Comparison of ENCODE assay signal across 9 cellular contexts in genomic region chr7:91852263-91852741, GRCh38. TPM values are rescaled to one million over a fixed set of nuclear protein-coding genes. Genes with fewer than 3 reads are reported as not detected.
A peak's percentile ranks its signal among the peaks of the same experiment; 100 is the strongest.
DNase-seq lines count a peak whose midpoint lies in the region; ATAC-seq and TF ChIP-seq lines count a peak whose summit lies in the region.
"Had no signal": no experiment of that assay in that cellular context is flagged by ENCODE, and none has a peak within 500 bp of the region (broad histone marks: within the 10 kb centered on the region; RNA-seq: fewer than 3 reads in every experiment).

No MANE protein-coding gene starts in this region.

- no peak overlapping the region for H3K4me3 ChIP-seq in mesendoderm (ENCODE audit: low read length)
- no peak overlapping the region for H3K4me3 ChIP-seq in CD4-positive, alpha-beta memory T cell (ENCODE audit: low read length in 2 of 2)
- H3K4me3 ChIP-seq: SJSA1 had no signal

- H2AK5ac ChIP-seq in mesendoderm (ENCODE audit: low read length) = no peak overlapping the region

- CTCF ChIA-PET in T-cell (lab: Charles Lee) = interaction anchor here in 1 of 2 donors (0.6 to 0.7 kb wide), 2 partner anchors 15 to 47 kb away, joined by 3 to 4 read pairs; no protein-coding TSS in a partner anchor
- CTCF ChIA-PET in CD4-positive, alpha-beta memory T cell (lab: Charles Lee; ENCODE audit: partially characterized antibody) = interaction anchor here (2.2 kb wide), 1 partner anchor 22 kb away, joined by 6 read pairs; no protein-coding TSS in a partner anchor

- H3K27ac Mint-ChIP-seq in T-cell = no peak overlapping the region
- H3K27ac Mint-ChIP-seq in CD4-positive, alpha-beta memory T cell = no peak overlapping the region

- H3K36me3 Mint-ChIP-seq in T-cell = peaks cover 53% of the 10 kb centered on the region
- peaks cover 36 to 55% of the 10 kb centered on the region in 2 donors for H3K36me3 Mint-ChIP-seq in CD4-positive, alpha-beta memory T cell

- peak; percentile 33 for TF ChIP-seq CTCF in GM13977 (IDR thresholded peaks at IDR 0.05; ENCODE audit: extremely low read depth, insufficient read depth, missing control alignments)

- H3K9me3 Mint-ChIP-seq in T-cell = peaks cover 13 to 30% (median 16%) of the 10 kb centered on the region in 3 donors
- peaks cover 2 to 29% (median 24%) of the 10 kb centered on the region in 8 donors for H3K9me3 Mint-ChIP-seq in CD4-positive, alpha-beta memory T cell

- H3K4me3 Mint-ChIP-seq in T-cell = no peak overlapping the region
- H3K4me3 Mint-ChIP-seq in CD4-positive, alpha-beta memory T cell = no peak overlapping the region

- peaks cover 4 to 5% (median 4%) of the 10 kb centered on the region in 3 donors for H3K4me1 Mint-ChIP-seq in T-cell
- H3K4me1 Mint-ChIP-seq in CD4-positive, alpha-beta memory T cell = peaks cover 0 to 4% (median under 1%) of the 10 kb centered on the region in 4 donors

- DNase-seq in GM13977 (ENCODE audit: low spot score) (peak; percentile 14), SIG-M5 (lab: John Stamatoyannopoulos, UW) (peak; percentile 7), mesendoderm (peak; percentile 76), T-cell (no peak), SHP77 (lab: John Stamatoyannopoulos, UW) (no peak), DMS153 treated with DMSO at 0.1 percent for 48 hours (lab: John Stamatoyannopoulos, UW; ENCODE audit: unreplicated experiment) (no peak)
- DNase-seq in CD4-positive, alpha-beta memory T cell = no peak

- H3K18ac ChIP-seq in mesendoderm (ENCODE audit: low read length) = no peak overlapping the region

- no peaks in the 10 kb centered on the region for H3K36me3 ChIP-seq in mesendoderm (ENCODE audit: control insufficient read depth, insufficient read depth, low read length)
- H3K36me3 ChIP-seq in CD4-positive, alpha-beta memory T cell (ENCODE audit: insufficient read depth, low read length) = no peaks in the 10 kb centered on the region
- H3K36me3 ChIP-seq: SJSA1 had no signal

- no peaks in the 10 kb centered on the region for H3K27me3 ChIP-seq in mesendoderm (ENCODE audit: insufficient read depth, low read length, poor library complexity)
- H3K27me3 ChIP-seq in CD4-positive, alpha-beta memory T cell (ENCODE audit: insufficient read depth, low read length) = no peaks in the 10 kb centered on the region
- H3K27me3 ChIP-seq: SJSA1 had no signal

- H3K4ac ChIP-seq in mesendoderm (ENCODE audit: low read depth, low read length) = no peak overlapping the region

- intact Hi-C loops in CD4-positive, alpha-beta memory T cell (cut with micrococcal nuclease) = no loop called here

- H2BK120ac ChIP-seq in mesendoderm (ENCODE audit: low read depth, low read length) = no peak overlapping the region

- in situ Hi-C loops in GM13977 (cut with MboI; ENCODE audit: low pct_unique_long_range_greater_than_20kb, low sequenced_read_pairs, unreplicated experiment) = no loop called here

- POLR2A ChIA-PET in T-cell (lab: Charles Lee) = interaction anchor here in 1 of 2 donors (0.7 kb wide), 1 partner anchor 18 kb away, joined by 3 read pairs; no protein-coding TSS in a partner anchor
- POLR2A ChIA-PET in CD4-positive, alpha-beta memory T cell (lab: Charles Lee; ENCODE audit: partially characterized antibody) = no interaction called here

- H3K27me3 Mint-ChIP-seq in T-cell = no peaks in the 10 kb centered on the region
- no peaks in the 10 kb centered on the region for H3K27me3 Mint-ChIP-seq in CD4-positive, alpha-beta memory T cell

- H3K56ac ChIP-seq in mesendoderm (ENCODE audit: low read length) = no peak overlapping the region

- H3K4me2 ChIP-seq in mesendoderm (ENCODE audit: low read length) = no peak overlapping the region

- no peak overlapping the region for H2BK15ac ChIP-seq in mesendoderm (replicated peaks; ENCODE audit: low read depth)

- H3K9ac ChIP-seq in mesendoderm (ENCODE audit: low read length) = no peak overlapping the region

- H3K4me1 ChIP-seq in mesendoderm (ENCODE audit: control insufficient read depth, low read depth, low read length) = no peaks in the 10 kb centered on the region
- H3K4me1 ChIP-seq in CD4-positive, alpha-beta memory T cell (ENCODE audit: insufficient read depth, low read length) = no peaks in the 10 kb centered on the region
- H3K4me1 ChIP-seq: SJSA1 had no signal

- no peak overlapping the region for H3K23ac ChIP-seq in mesendoderm (ENCODE audit: low read length)

- H2BK5ac ChIP-seq in mesendoderm (ENCODE audit: low read length) = no peak overlapping the region

- no peaks in the 10 kb centered on the region for H3K79me2 ChIP-seq in mesendoderm (ENCODE audit: control insufficient read depth, insufficient read depth, low read length)

- H3K79me1 ChIP-seq in mesendoderm (ENCODE audit: low read length) = no peaks in the 10 kb centered on the region

- ATAC-seq in HG02885 (IDR thresholded peaks at IDR 0.05; ENCODE audit: poor library complexity, unreplicated experiment) (peak; percentile 69), T-cell (replicated peaks in 1 of 4) (no peak)

- H3K27ac ChIP-seq in mesendoderm (ENCODE audit: low read depth, low read length) = no peak overlapping the region
- H3K27ac ChIP-seq in CD4-positive, alpha-beta memory T cell (ENCODE audit: low read depth, low read length) = no peak overlapping the region
- H3K27ac ChIP-seq: SJSA1 had no signal

- peaks cover 0 to 3% of the 10 kb centered on the region in 2 donors for H3K9me3 ChIP-seq in CD4-positive, alpha-beta memory T cell (ENCODE audit: control insufficient read depth in 1 of 2, low read length in 2 of 2)

- no peak overlapping the region for H4K8ac ChIP-seq in mesendoderm (ENCODE audit: low read depth, low read length)

- no peak overlapping the region for H4K5ac ChIP-seq in mesendoderm (ENCODE audit: low read length)

RNA-seq across cellular contexts. Expression of gene MTERF1, which starts 28.2 kb away (rescaled TPM):
- polyA plus RNA-seq in mesendoderm (2013, experiment 1 of 2) = 12.0 TPM
- polyA plus RNA-seq in mesendoderm (2013, experiment 2 of 2) = 12.5 TPM
- total RNA-seq in T-cell = 10 to 100 TPM; 14.8 to 27.1 (median 21.9) TPM
- total RNA-seq in CD4-positive, alpha-beta memory T cell = 10 to 100 TPM; 29.9 to 32.4 TPM
- 10 to 100 TPM in 1 of 2 donors, 1 to 10 TPM in 1; 6.6 to 17.2 TPM for polyA plus RNA-seq in CD4-positive, alpha-beta memory T cell

Comparison
In these comparisons a context has a peak if more than half of its experiments do, and no peak if none do; other contexts are left out.
1. DNase-seq: peak in GM13977 (single experiment), SIG-M5 (single experiment) and mesendoderm (single experiment); none in T-cell (0 of 34), CD4-positive, alpha-beta memory T cell (0 of 5), SHP77 (0 of 2) and DMS153 treated with DMSO at 0.1 percent for 48 hours (single experiment).